In genomic region chr6:158516098-158516497, GRCh38 we compare ENCODE assay signal across 2 cellular contexts.
TF ChIP-seq lines count a peak whose summit lies in the region.

No MANE protein-coding gene starts in this region.

TF ChIP-seq in GM23338, 12 proteins besides CTCF, POLR2A, EP300 and RAD21:
- TF ChIP-seq CREB1 (CRISPR knock-in tag; IDR thresholded peaks at IDR 0.05; ENCODE audit: low read depth) (no peak), POLR2AphosphoS5 (IDR thresholded peaks at IDR 0.05; ENCODE audit: low read depth) (no peak), REST (IDR thresholded peaks at IDR 0.05; ENCODE audit: unreplicated experiment) (no peak), EZH2 (IDR thresholded peaks at IDR 0.05; ENCODE audit: low read depth, unreplicated experiment) (no peak), NANOG (IDR thresholded peaks at IDR 0.05; ENCODE audit: borderline replicate concordance) (no peak), EZH2phosphoT487 (IDR thresholded peaks at IDR 0.05; ENCODE audit: unreplicated experiment) (no peak), ZNF331 (CRISPR knock-in tag; IDR thresholded peaks at IDR 0.05; ENCODE audit: low read depth) (no peak), ZNF114 (CRISPR knock-in tag; IDR thresholded peaks at IDR 0.05) (no peak), JUNB (IDR thresholded peaks at IDR 0.05; ENCODE audit: unreplicated experiment) (no peak), ZNF462 (CRISPR knock-in tag; IDR thresholded peaks at IDR 0.05) (no peak), STAT1 (IDR thresholded peaks at IDR 0.05; ENCODE audit: unreplicated experiment) (no peak), ETS1 (IDR thresholded peaks at IDR 0.05) (no peak)

TF ChIP-seq in H1, 55 proteins besides CTCF, POLR2A, EP300 and RAD21:
- TF ChIP-seq RNF2 (IDR thresholded peaks at IDR 0.05; ENCODE audit: borderline replicate concordance, low read depth, low read length, missing control alignments, poor library complexity, severe bottlenecking) (no peak), RBBP5 (IDR thresholded peaks at IDR 0.05; ENCODE audit: borderline replicate concordance, low read depth, low read length) (no peak), SP2 (IDR thresholded peaks at IDR 0.05; ENCODE audit: low read length) (no peak), CBX8 (IDR thresholded peaks at IDR 0.05; ENCODE audit: borderline replicate concordance, low read depth, low read length) (no peak), CEBPB (IDR thresholded peaks at IDR 0.05; ENCODE audit: low read depth, low read length) (no peak), SRF (IDR thresholded peaks at IDR 0.05; ENCODE audit: low read depth, low read length) (no peak), E2F6 (IDR thresholded peaks at IDR 0.05) (no peak), CHD1 (IDR thresholded peaks at IDR 0.05; ENCODE audit: low read depth, low read length) (no peak), SIN3A (conservative IDR thresholded peaks at IDR 0.05 in 1 of 2, IDR thresholded peaks at IDR 0.05 in 1 of 2; ENCODE audit: low read depth in 1 of 2, low read length in 2 of 2) (no peak), KDM4A (IDR thresholded peaks at IDR 0.05; ENCODE audit: low read depth, low read length, severe bottlenecking) (no peak), CREB1 (IDR thresholded peaks at IDR 0.05) (no peak), BACH1 (IDR thresholded peaks at IDR 0.05; ENCODE audit: low read length) (no peak), BCL11A (IDR thresholded peaks at IDR 0.05; ENCODE audit: low read depth in 2 of 2, low read length in 2 of 2) (no peak), CBX5 (IDR thresholded peaks at IDR 0.05; ENCODE audit: low read depth, low read length) (no peak)
